ENCODE assay signal across 16 cellular contexts in genomic region chr9:134436926-134437325, GRCh38.
A peak's percentile ranks its signal among the peaks of the same experiment; 100 is the strongest.
DNase-seq lines count a peak whose midpoint lies in the region; ATAC-seq and TF ChIP-seq lines count a peak whose summit lies in the region.
"Had no signal": no experiment of that assay in that cellular context is flagged by ENCODE, and none has a peak within 500 bp of the region (broad histone marks: within the 10 kb centered on the region; RNA-seq: fewer than 3 reads in every experiment).

No MANE protein-coding gene starts in this region.

- no peak for TF ChIP-seq POLR2A in uterus (IDR thresholded peaks at IDR 0.05)

- H3K4me3 ChIP-seq in psoas muscle (no peak overlapping the region), uterus (no peak overlapping the region)

- H3K27ac ChIP-seq in psoas muscle (peak overlapping the region; percentile 87), uterus (peak overlapping the region; percentile 85 to 94)
- H3K27ac ChIP-seq: 22Rv1 had no signal

- intact Hi-C loops in psoas muscle (cut with DNase I) (loop anchor here in 1 of 2 donors (10.0 kb wide), 1 partner anchor 172 kb away; no protein-coding TSS in a partner anchor), uterus (cut with DNase I; ENCODE audit: low total_unique reads) (no loop called here)

- H3K4me1 ChIP-seq in psoas muscle (peaks cover 85% of the 10 kb centered on the region), uterus (peaks cover 10 to 42% of the 10 kb centered on the region in 2 donors)

- H3K4me1 Mint-ChIP-seq in glutamatergic neuron (ENCODE audit: low read depth, unreplicated experiment), result peaks cover 37% of the 10 kb centered on the region

- no peak for ATAC-seq in psoas muscle
- no peak for ATAC-seq in HG03039 (IDR thresholded peaks at IDR 0.05; ENCODE audit: unreplicated experiment)

- no peak for TF ChIP-seq CTCF in glutamatergic neuron (IDR thresholded peaks at IDR 0.05; ENCODE audit: partially characterized antibody, unreplicated experiment)
- TF ChIP-seq CTCF in psoas muscle (IDR thresholded peaks at IDR 0.05), result no peak
- TF ChIP-seq CTCF in uterus (IDR thresholded peaks at IDR 0.05), result no peak

- H3K9me3 ChIP-seq in psoas muscle (no peaks in the 10 kb centered on the region), uterus (no peaks in the 10 kb centered on the region)

- H3K27me3 Mint-ChIP-seq in glutamatergic neuron (ENCODE audit: unreplicated experiment), result peaks cover 16% of the 10 kb centered on the region

- peaks cover 0 to 32% of the 10 kb centered on the region in 2 donors for H3K36me3 ChIP-seq in psoas muscle (ENCODE audit: insufficient read depth in 1 of 2, low read depth in 1 of 2)
- no peaks in the 10 kb centered on the region for H3K36me3 ChIP-seq in uterus

- DNase-seq in NCI-H1694 treated with DMSO at 0.1 percent for 48 hours (lab: John Stamatoyannopoulos, UW) (peak; percentile 21), NCI-H1694 (lab: John Stamatoyannopoulos, UW) (no peak), glutamatergic neuron (no peak), psoas muscle (no peak), uterus (no peak), SKM-1 (lab: John Stamatoyannopoulos, UW; ENCODE audit: unreplicated experiment) (no peak), iPS-NIHi11 (ENCODE audit: low spot score) (no peak)
- DNase-seq: activated CD4-positive, alpha-beta T cell treated with anti-CD3 and anti-CD28 coated beads, Interleukin-2, amount 50 U/mL, for 4 hours; activated T-cell treated with anti-CD3 and anti-CD28 coated beads, Interleukin-2, amount 50 U/mL, for 1 hour; DMS153; effector CD4-positive, alpha-beta T cell; NCI-H187; NCI-H526 had no signal

- no peaks in the 10 kb centered on the region for H3K27me3 ChIP-seq in psoas muscle (ENCODE audit: insufficient read depth in 3 of 3, low read length in 2 of 3)
- H3K27me3 ChIP-seq in uterus, result no peaks in the 10 kb centered on the region

- peaks cover 10% of the 10 kb centered on the region for H3K9me3 Mint-ChIP-seq in glutamatergic neuron (ENCODE audit: unreplicated experiment)

- whole genome bisulfite sequencing in psoas muscle, 3 donors, result 43 to 57% (median 46%) methylated on average over 11 of the region's 11 CpGs

- no peak overlapping the region for H3K4me3 Mint-ChIP-seq in glutamatergic neuron (ENCODE audit: unreplicated experiment)
- H3K4me3 Mint-ChIP-seq: activated naive CD8-positive, alpha-beta T cell had no signal

- peak overlapping the region; percentile 77 for H3K27ac Mint-ChIP-seq in glutamatergic neuron (ENCODE audit: unreplicated experiment)
- H3K27ac Mint-ChIP-seq: activated naive CD8-positive, alpha-beta T cell had no signal

- H3K36me3 Mint-ChIP-seq in glutamatergic neuron (ENCODE audit: unreplicated experiment), result no peaks in the 10 kb centered on the region
- H3K36me3 Mint-ChIP-seq: activated naive CD8-positive, alpha-beta T cell had no signal
